In the genomic region with DNA sequence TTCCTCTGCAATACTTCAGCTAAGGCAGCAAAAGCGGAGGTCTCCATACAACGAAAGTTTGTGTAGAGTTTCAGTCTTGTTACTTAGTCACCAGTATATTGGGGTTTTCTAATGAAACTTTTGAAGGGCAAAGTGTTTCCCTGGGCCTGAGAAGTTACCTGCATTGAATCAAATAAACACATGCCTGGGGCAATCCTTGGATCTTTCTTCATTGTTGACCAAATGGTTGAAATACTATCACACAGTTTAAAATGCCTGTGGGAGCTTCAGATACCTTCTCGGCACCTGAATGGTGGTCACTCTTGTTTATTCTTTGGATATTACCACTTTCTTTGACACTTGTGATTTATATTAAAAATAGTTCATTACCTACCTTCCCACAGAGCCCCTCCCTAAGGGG, we compare ENCODE assay signal across 9 cellular contexts. TPM values are rescaled to one million over a fixed set of nuclear protein-coding genes. Genes with fewer than 3 reads are reported as not detected.
DNase-seq lines count a peak whose midpoint lies in the region; ATAC-seq and TF ChIP-seq lines count a peak whose summit lies in the region.
"Had no signal": no experiment of that assay in that cellular context is flagged by ENCODE, and none has a peak within 500 bp of the region (broad histone marks: within the 10 kb centered on the region; RNA-seq: fewer than 3 reads in every experiment).

No MANE protein-coding gene starts in this region.

- intact Hi-C loops in activated CD4-positive, alpha-beta memory T cell treated with anti-CD3 and anti-CD28 coated beads for 36 hours (cut with micrococcal nuclease) = no loop called here

- H3K27me3 Mint-ChIP-seq in activated T-cell treated with anti-CD3 and anti-CD28 coated beads, Interleukin-2, amount 50 U/mL, for 24 hours = no peaks in the 10 kb centered on the region
- H3K27me3 Mint-ChIP-seq in activated CD4-positive, alpha-beta memory T cell treated with anti-CD3 and anti-CD28 coated beads for 36 hours = no peaks in the 10 kb centered on the region
- peaks cover 8 to 12% (median 12%) of the 10 kb centered on the region in 3 donors for H3K27me3 Mint-ChIP-seq in immature natural killer cell (ENCODE audit: low read depth in 3 of 3)

- peak overlapping the region; percentile 91 for H3K4me3 Mint-ChIP-seq in activated T-cell treated with anti-CD3 and anti-CD28 coated beads, Interleukin-2, amount 50 U/mL, for 24 hours
- H3K4me3 Mint-ChIP-seq in activated CD4-positive, alpha-beta memory T cell treated with anti-CD3 and anti-CD28 coated beads for 36 hours = peak overlapping the region; percentile 89
- peak overlapping the region; percentile 89 to 94 (median 93) for H3K4me3 Mint-ChIP-seq in immature natural killer cell

- peak overlapping the region; percentile 82 to 84 for H3K27ac ChIP-seq in thoracic aorta

- peaks cover 32% of the 10 kb centered on the region for H3K36me3 Mint-ChIP-seq in activated T-cell treated with anti-CD3 and anti-CD28 coated beads, Interleukin-2, amount 50 U/mL, for 24 hours (ENCODE audit: low read depth)
- H3K36me3 Mint-ChIP-seq in activated CD4-positive, alpha-beta memory T cell treated with anti-CD3 and anti-CD28 coated beads for 36 hours = peaks cover 11% of the 10 kb centered on the region
- H3K36me3 Mint-ChIP-seq in immature natural killer cell = peaks cover 0 to 3% (median 0%) of the 10 kb centered on the region in 3 donors

- no peak for DNase-seq in activated T-cell treated with anti-CD3 and anti-CD28 coated beads, Interleukin-2, amount 50 U/mL, for 24 hours
- no peak for DNase-seq in activated T-cell treated with anti-CD3 and anti-CD28 coated beads for 4 hours
- no peak for DNase-seq in activated CD4-positive, alpha-beta memory T cell treated with anti-CD3 and anti-CD28 coated beads for 36 hours
- DNase-seq in immature natural killer cell = no peak
- no peak for DNase-seq in thoracic aorta (ENCODE audit: low spot score)
- no peak for DNase-seq in stimulated activated CD4-positive, alpha-beta T cell treated with anti-CD3 and anti-CD28 coated beads, Interleukin-4, amount 100 ng/mL, for 1 hour
- DNase-seq in CD1c-positive myeloid dendritic cell (ENCODE audit: extremely low spot score) = no peak
- no peak for DNase-seq in SKM-1 treated with dmso at 0.1 percent for 144 hours (lab: John Stamatoyannopoulos, UW; ENCODE audit: unreplicated experiment)
- DNase-seq: DMS 273 treated with DMSO at 0.1 percent for 48 hours had no signal

- no peaks in the 10 kb centered on the region for H3K36me3 ChIP-seq in thoracic aorta

- H3K27me3 ChIP-seq in thoracic aorta (replicated peaks; ENCODE audit: insufficient read depth) = no peaks in the 10 kb centered on the region

- peaks cover 24 to 40% of the 10 kb centered on the region in 2 donors for H3K4me1 ChIP-seq in thoracic aorta (ENCODE audit: control insufficient read depth in 1 of 2, low read depth in 2 of 2)

- peak overlapping the region; percentile 95 for H3K27ac Mint-ChIP-seq in activated T-cell treated with anti-CD3 and anti-CD28 coated beads, Interleukin-2, amount 50 U/mL, for 24 hours
- H3K27ac Mint-ChIP-seq in activated CD4-positive, alpha-beta memory T cell treated with anti-CD3 and anti-CD28 coated beads for 36 hours = peak overlapping the region; percentile 86
- H3K27ac Mint-ChIP-seq in immature natural killer cell = peak overlapping the region; percentile 78 to 90 (median 84)

- CTCF ChIA-PET in activated CD4-positive, alpha-beta memory T cell treated with anti-CD3 and anti-CD28 coated beads for 36 hours (lab: Charles Lee) = interaction anchor here (0.8 to 7.3 kb wide), 6 partner anchors 36 to 237 kb away, joined by 3 to 97 read pairs (median 6); no protein-coding TSS in a partner anchor

- TF ChIP-seq CTCF in thoracic aorta (IDR thresholded peaks at IDR 0.05) = no peak

- POLR2A ChIA-PET in activated CD4-positive, alpha-beta memory T cell treated with anti-CD3 and anti-CD28 coated beads for 36 hours (lab: Charles Lee) = interaction anchor here (1.5 to 1.9 kb wide), 3 partner anchors 13 to 65 kb away, joined by 4 to 16 read pairs (median 5); no protein-coding TSS in a partner anchor

- peak overlapping the region; percentile 82 for H3K4me3 ChIP-seq in thoracic aorta

- H3K9me3 Mint-ChIP-seq in activated T-cell treated with anti-CD3 and anti-CD28 coated beads, Interleukin-2, amount 50 U/mL, for 24 hours = no peaks in the 10 kb centered on the region
- no peaks in the 10 kb centered on the region for H3K9me3 Mint-ChIP-seq in activated CD4-positive, alpha-beta memory T cell treated with anti-CD3 and anti-CD28 coated beads for 36 hours
- H3K9me3 Mint-ChIP-seq in immature natural killer cell = no peaks in the 10 kb centered on the region

- H3K9me3 ChIP-seq in thoracic aorta = no peaks in the 10 kb centered on the region

- ATAC-seq in thoracic aorta (ENCODE audit: insufficient number of reproducible peaks, low FRiP score, low read depth) = no peak

- peaks cover 58% of the 10 kb centered on the region for H3K4me1 Mint-ChIP-seq in activated T-cell treated with anti-CD3 and anti-CD28 coated beads, Interleukin-2, amount 50 U/mL, for 24 hours (ENCODE audit: low read depth)
- peaks cover 44% of the 10 kb centered on the region for H3K4me1 Mint-ChIP-seq in activated CD4-positive, alpha-beta memory T cell treated with anti-CD3 and anti-CD28 coated beads for 36 hours (ENCODE audit: low read depth)
- peaks cover 30 to 39% of the 10 kb centered on the region in 2 donors for H3K4me1 Mint-ChIP-seq in immature natural killer cell

RNA-seq across cellular contexts. Expression of gene CHSY1, which starts 1.0 kb away (rescaled TPM):
- total RNA-seq in activated CD4-positive, alpha-beta memory T cell treated with anti-CD3 and anti-CD28 coated beads for 36 hours = 10 to 100 TPM; 34.8 to 36.3 TPM
- 1 to 10 TPM; 2.8 to 4.0 (median 2.8) TPM for polyA plus RNA-seq in immature natural killer cell
- total RNA-seq in thoracic aorta = 100 to 1,000 TPM in 1 of 2 donors, 10 to 100 TPM in 1; 35.7 to 153 TPM

RNA-seq across cellular contexts. Expression of gene SELENOS, which starts 24.4 kb away (rescaled TPM):
- total RNA-seq in activated CD4-positive, alpha-beta memory T cell treated with anti-CD3 and anti-CD28 coated beads for 36 hours = 10 to 100 TPM; 30.9 to 31.7 TPM
- polyA plus RNA-seq in immature natural killer cell = 100 to 1,000 TPM in 1 of 3 donors, 10 to 100 TPM in 2; 88.7 to 122 (median 94.9) TPM
- total RNA-seq in thoracic aorta = 10 to 100 TPM; 84.6 to 92.6 TPM

RNA-seq across cellular contexts. Expression of gene SNRPA1, which starts 42.2 kb away (rescaled TPM):
- 100 to 1,000 TPM; 167 to 173 TPM for total RNA-seq in activated CD4-positive, alpha-beta memory T cell treated with anti-CD3 and anti-CD28 coated beads for 36 hours
- 10 to 100 TPM; 38.6 to 65.0 (median 53.4) TPM for polyA plus RNA-seq in immature natural killer cell
- 10 to 100 TPM; 31.0 to 60.0 TPM for total RNA-seq in thoracic aorta
